8 cellular contexts compared by ENCODE assay signal in the genomic region with DNA sequence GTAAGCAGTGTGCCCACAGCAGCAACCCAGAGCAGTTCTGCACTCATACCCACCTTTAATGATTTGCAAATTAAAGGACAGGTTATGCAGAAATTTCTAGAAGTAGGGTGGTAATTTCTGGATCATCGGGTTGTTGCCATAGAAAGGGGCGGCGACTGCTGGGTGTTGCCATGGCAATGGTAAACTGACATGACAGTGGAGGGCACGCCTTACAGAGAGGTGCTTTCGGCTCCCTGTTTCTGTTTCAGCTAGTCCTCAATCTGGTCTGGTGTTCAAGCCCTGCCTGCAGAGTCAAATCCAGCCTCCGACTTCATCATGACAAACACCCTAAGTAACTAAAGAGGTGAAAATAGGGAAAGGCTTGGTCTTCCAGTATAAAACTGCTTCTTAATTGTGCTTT.
"Had no signal": no experiment of that assay in that cellular context is flagged by ENCODE, and none has a peak within 500 bp of the region (broad histone marks: within the 10 kb centered on the region; RNA-seq: fewer than 3 reads in every experiment).

No MANE protein-coding gene starts in this region.

- H3K9me3 ChIP-seq: HAP-1 had no signal

- H3K9ac ChIP-seq: GM23248 had no signal

- ATAC-seq: HCT116, HepG2 had no signal

- H2AFZ ChIP-seq: GM23248 had no signal

- DNase-seq: GM23248, GOT3, H7, HFFc6 had no signal

- H3K27ac ChIP-seq: GM23248, HL-60 had no signal

- H3K36me3 ChIP-seq: HAP-1 had no signal

- H3K4me1 ChIP-seq: HAP-1 had no signal

- H3K4me3 ChIP-seq: GM23248, HAP-1 had no signal
